Comparison of ENCODE assay signal across 19 cellular contexts in genomic region chr1:173093721-173094450, GRCh38. TPM values are rescaled to one million over a fixed set of nuclear protein-coding genes. Genes with fewer than 3 reads are reported as not detected.
DNase-seq lines count a peak whose midpoint lies in the region; TF ChIP-seq lines count a peak whose summit lies in the region.
"Had no signal": no experiment of that assay in that cellular context is flagged by ENCODE, and none has a peak within 500 bp of the region (broad histone marks: within the 10 kb centered on the region; RNA-seq: fewer than 3 reads in every experiment).

No MANE protein-coding gene starts in this region.

- no peak overlapping the region for H3K27ac Mint-ChIP-seq in CD8-positive, alpha-beta memory T cell

- H3K9me3 Mint-ChIP-seq in CD8-positive, alpha-beta memory T cell, result no peaks in the 10 kb centered on the region

- H3K27me3 ChIP-seq in brain microvascular endothelial cell (replicated peaks), result no peaks in the 10 kb centered on the region
- H3K27me3 ChIP-seq in CD8-positive, alpha-beta memory T cell (ENCODE audit: insufficient read depth, low read length, poor library complexity, severe bottlenecking), result no peaks in the 10 kb centered on the region

- in situ Hi-C loops in brain microvascular endothelial cell (cut with HindIII; ENCODE audit: low pct_ligation_motif_present, low sequenced_read_pairs), result no loop called here

- no peaks in the 10 kb centered on the region for H3K36me3 ChIP-seq in brain microvascular endothelial cell (replicated peaks)
- H3K36me3 ChIP-seq in CD8-positive, alpha-beta memory T cell (ENCODE audit: insufficient read depth, low read length), result no peaks in the 10 kb centered on the region

- H3K4me3 ChIP-seq in brain microvascular endothelial cell (ENCODE audit: low read depth, low read length), result no peak overlapping the region
- H3K4me3 ChIP-seq in CD8-positive, alpha-beta memory T cell (ENCODE audit: low read length), result no peak overlapping the region
- H3K4me3 ChIP-seq: A549 had no signal

- H3K27me3 Mint-ChIP-seq in CD8-positive, alpha-beta memory T cell, result peaks cover 1 to 4% of the 10 kb centered on the region in 2 donors

- DNase-seq in CD1c-positive myeloid dendritic cell (ENCODE audit: extremely low spot score) (peak; percentile 64), LHCN-M2 (ENCODE audit: low read depth) (peak; percentile 39), brain microvascular endothelial cell (peak; percentile 4), iris pigment epithelial cell (ENCODE audit: low read depth) (peak; percentile 36), NCI-H1092 (lab: John Stamatoyannopoulos, UW) (no peak), Ammon's horn (ENCODE audit: low spot score) (no peak)
- no peak for DNase-seq in CD8-positive, alpha-beta memory T cell
- DNase-seq: Caco-2, DMS153, Karpas-422, NCI-H1417 treated with DMSO at 0.1 percent for 48 hours, NCI-H2029 treated with DMSO at 0.1 percent for 48 hours, NCI-H2171 treated with DMSO at 0.1 percent for 48 hours, NCI-H774, SHP77, SK-N-SH had no signal

- H3K4me1 ChIP-seq in CD8-positive, alpha-beta memory T cell (ENCODE audit: insufficient read depth, low read length), result no peaks in the 10 kb centered on the region
- H3K4me1 ChIP-seq: A549 had no signal

- no peak overlapping the region for H3K27ac ChIP-seq in brain microvascular endothelial cell
- H3K27ac ChIP-seq in CD8-positive, alpha-beta memory T cell (ENCODE audit: low read depth, low read length), result no peak overlapping the region
- H3K27ac ChIP-seq: A549 had no signal

- H3K4me3 Mint-ChIP-seq in CD8-positive, alpha-beta memory T cell, result no peak overlapping the region

- no peaks in the 10 kb centered on the region for H3K36me3 Mint-ChIP-seq in CD8-positive, alpha-beta memory T cell
- H3K36me3 Mint-ChIP-seq: CD14-positive monocyte had no signal

- no peaks in the 10 kb centered on the region for H3K4me1 Mint-ChIP-seq in CD8-positive, alpha-beta memory T cell

- CTCF ChIA-PET in CD8-positive, alpha-beta memory T cell (lab: Charles Lee), result no interaction called here

- TF ChIP-seq CTCF in brain microvascular endothelial cell (IDR thresholded peaks at IDR 0.05; ENCODE audit: low read depth, low read length, missing control alignments), result no peak

- POLR2A ChIA-PET in CD8-positive, alpha-beta memory T cell (lab: Charles Lee), result no interaction called here

- H3K9me3 ChIP-seq in CD8-positive, alpha-beta memory T cell (ENCODE audit: low read length), result no peaks in the 10 kb centered on the region
- H3K9me3 ChIP-seq: A549, Caco-2, SK-N-SH had no signal

RNA-seq across cellular contexts. Expression of gene TNFSF18, which starts 43.1 kb away (rescaled TPM):
- total RNA-seq in LHCN-M2 (2014; rRNA removed), result 0.57 and 0.90 TPM in 2 replicates
- polyA plus RNA-seq in LHCN-M2 (2012), result 1.9 TPM
- not detected for total RNA-seq in CD8-positive, alpha-beta memory T cell
- polyA plus RNA-seq in CD8-positive, alpha-beta memory T cell, result not detected
- total RNA-seq: Caco-2, HT-29 had no signal
- polyA plus RNA-seq: A549, CD14-positive monocyte had no signal

Comparison
In these comparisons a context has a peak if more than half of its experiments do, and no peak if none do; other contexts are left out.
1. DNase-seq: peak in CD1c-positive myeloid dendritic cell (single experiment), LHCN-M2 (single experiment), brain microvascular endothelial cell (single experiment) and iris pigment epithelial cell (single experiment); none in NCI-H1092 (single experiment), CD8-positive, alpha-beta memory T cell (0 of 5) and Ammon's horn (single experiment).